9 cellular contexts compared by ENCODE assay signal in the genomic region with DNA sequence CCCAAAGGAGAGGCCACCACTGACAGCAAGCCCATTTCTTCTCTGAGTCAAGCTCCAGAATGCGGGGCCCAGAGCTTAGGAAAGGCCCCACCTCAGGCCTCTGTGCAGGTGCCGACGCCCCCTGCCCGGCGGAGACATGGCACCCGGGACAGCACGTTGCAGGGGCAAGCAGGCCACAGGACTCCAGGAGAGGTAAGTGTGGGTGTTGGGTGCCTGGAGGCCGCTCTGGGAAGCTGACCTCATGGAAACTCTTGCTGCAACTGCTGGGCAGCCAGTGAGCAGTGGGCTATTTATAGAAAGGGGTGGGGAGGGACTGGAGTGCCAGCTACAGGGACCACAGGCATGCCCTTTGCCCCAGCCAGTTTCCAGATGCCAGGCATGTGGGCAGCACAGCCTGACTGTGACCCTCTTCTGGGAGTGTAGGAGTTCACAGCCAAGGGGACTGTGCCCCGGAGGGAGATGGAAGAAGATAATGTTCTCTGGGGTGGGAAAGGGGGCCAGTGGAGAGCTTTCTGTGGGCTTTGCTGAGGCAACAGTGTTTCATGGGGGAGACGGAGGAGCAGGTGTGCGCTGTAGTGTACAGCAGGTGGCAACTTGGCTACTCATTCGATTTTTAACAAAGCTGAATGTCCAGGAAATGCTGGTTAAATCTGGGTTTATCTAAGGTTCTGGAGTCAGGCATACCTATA. TPM values are rescaled to one million over a fixed set of nuclear protein-coding genes. Genes with fewer than 3 reads are reported as not detected.
A peak's percentile ranks its signal among the peaks of the same experiment; 100 is the strongest.
DNase-seq lines count a peak whose midpoint lies in the region; ATAC-seq and TF ChIP-seq lines count a peak whose summit lies in the region.
"Had no signal": no experiment of that assay in that cellular context is flagged by ENCODE, and none has a peak within 500 bp of the region (broad histone marks: within the 10 kb centered on the region; RNA-seq: fewer than 3 reads in every experiment).

No MANE protein-coding gene starts in this region.

- H3K4me3 ChIP-seq in ascending aorta: peak overlapping the region in 1 of 2 donors; percentile 9
- H3K4me3 ChIP-seq in hepatocyte: no peak overlapping the region
- no peak overlapping the region for H3K4me3 ChIP-seq in naive thymus-derived CD4-positive, alpha-beta T cell (ENCODE audit: low read length)

- H3K27me3 Mint-ChIP-seq in T-cell: peaks cover 0 to 12% of the 10 kb centered on the region in 2 donors
- H3K27me3 Mint-ChIP-seq in naive thymus-derived CD4-positive, alpha-beta T cell: peaks cover 0 to 7% (median 4%) of the 10 kb centered on the region in 5 donors

- CTCF ChIA-PET in T-cell (lab: Charles Lee): no interaction called here
- CTCF ChIA-PET in naive thymus-derived CD4-positive, alpha-beta T cell (lab: Charles Lee): interaction anchor here (0.5 kb wide), 1 partner anchor 302 kb away, joined by 4 read pairs; no protein-coding TSS in a partner anchor

- TF ChIP-seq CTCF in ascending aorta (IDR thresholded peaks at IDR 0.05): no peak
- TF ChIP-seq CTCF in hepatocyte (IDR thresholded peaks at IDR 0.05; ENCODE audit: poor library complexity): no peak

- H3K27ac ChIP-seq in ascending aorta (peak overlapping the region; percentile 97), hepatocyte (peak overlapping the region; percentile 67), caudate nucleus (ENCODE audit: low read depth, low read length) (no peak overlapping the region)
- H3K27ac ChIP-seq in naive thymus-derived CD4-positive, alpha-beta T cell (ENCODE audit: low read depth, low read length): no peak overlapping the region

- H3K4me1 Mint-ChIP-seq in T-cell: no peaks in the 10 kb centered on the region
- peaks cover 0 to 2% (median 0%) of the 10 kb centered on the region in 7 donors for H3K4me1 Mint-ChIP-seq in naive thymus-derived CD4-positive, alpha-beta T cell

- intact Hi-C loops in ascending aorta (cut with DNase I): loop anchor here (1.0 to 5.0 kb wide), 3 partner anchors 24 to 86 kb away; a partner anchor contains a TSS
- intact Hi-C loops in naive thymus-derived CD4-positive, alpha-beta T cell (cut with micrococcal nuclease): no loop called here

- H3K79me2 ChIP-seq in hepatocyte: no peaks in the 10 kb centered on the region

- ATAC-seq in T-cell (replicated peaks in 1 of 4) (no peak), HG02938 (IDR thresholded peaks at IDR 0.05; ENCODE audit: unreplicated experiment) (no peak)
- no peak for ATAC-seq in naive thymus-derived CD4-positive, alpha-beta T cell

- H3K4me1 ChIP-seq in ascending aorta (peaks cover 16 to 46% of the 10 kb centered on the region in 2 donors), hepatocyte (ENCODE audit: insufficient read depth) (peaks cover 4% of the 10 kb centered on the region)
- no peaks in the 10 kb centered on the region for H3K4me1 ChIP-seq in naive thymus-derived CD4-positive, alpha-beta T cell (ENCODE audit: control insufficient read depth in 2 of 2, insufficient read depth in 2 of 2, low read length in 2 of 2)

- H3K36me3 ChIP-seq in ascending aorta (peaks cover 7 to 18% of the 10 kb centered on the region in 2 donors), hepatocyte (replicated peaks; ENCODE audit: insufficient read depth, low read depth) (no peaks in the 10 kb centered on the region)
- no peaks in the 10 kb centered on the region for H3K36me3 ChIP-seq in naive thymus-derived CD4-positive, alpha-beta T cell (ENCODE audit: control insufficient read depth in 2 of 3, insufficient read depth in 3 of 3, low read length in 3 of 3)

- POLR2A ChIA-PET in T-cell (lab: Charles Lee): no interaction called here
- POLR2A ChIA-PET in naive thymus-derived CD4-positive, alpha-beta T cell (lab: Charles Lee): interaction anchor here (0.5 kb wide), 1 partner anchor 90 kb away, joined by 3 read pairs; no protein-coding TSS in a partner anchor

- H3K9me3 ChIP-seq in ascending aorta (no peaks in the 10 kb centered on the region), hepatocyte (ENCODE audit: low read depth) (no peaks in the 10 kb centered on the region)
- no peaks in the 10 kb centered on the region for H3K9me3 ChIP-seq in naive thymus-derived CD4-positive, alpha-beta T cell (ENCODE audit: control insufficient read depth in 2 of 3, low read length in 3 of 3)

- H3K4me3 Mint-ChIP-seq in T-cell: no peak overlapping the region
- no peak overlapping the region for H3K4me3 Mint-ChIP-seq in naive thymus-derived CD4-positive, alpha-beta T cell

- H3K27ac Mint-ChIP-seq in T-cell: no peak overlapping the region
- no peak overlapping the region for H3K27ac Mint-ChIP-seq in naive thymus-derived CD4-positive, alpha-beta T cell

- no peaks in the 10 kb centered on the region for H3K9me3 Mint-ChIP-seq in T-cell
- peaks cover 0 to 4% (median 0%) of the 10 kb centered on the region in 11 donors for H3K9me3 Mint-ChIP-seq in naive thymus-derived CD4-positive, alpha-beta T cell

- peaks cover 2% of the 10 kb centered on the region for H3K36me3 Mint-ChIP-seq in T-cell
- H3K36me3 Mint-ChIP-seq in naive thymus-derived CD4-positive, alpha-beta T cell: no peaks in the 10 kb centered on the region

- no peaks in the 10 kb centered on the region for H4K20me1 ChIP-seq in hepatocyte (ENCODE audit: insufficient read depth, poor library complexity, severe bottlenecking)

- 92% methylated on average over 12 of the region's 12 CpGs for WGBS in hepatocyte (ENCODE audit: low lambda C conversion rate, missing lambda C conversion rate)

- no peaks in the 10 kb centered on the region for H3K9me2 ChIP-seq in hepatocyte (replicated peaks; ENCODE audit: insufficient read depth)

- no peak overlapping the region for H3K4me2 ChIP-seq in hepatocyte

- H2AFZ ChIP-seq in hepatocyte: no peak overlapping the region

- no peaks in the 10 kb centered on the region for H3K27me3 ChIP-seq in ascending aorta
- no peaks in the 10 kb centered on the region for H3K27me3 ChIP-seq in hepatocyte
- no peaks in the 10 kb centered on the region for H3K27me3 ChIP-seq in naive thymus-derived CD4-positive, alpha-beta T cell (ENCODE audit: control insufficient read depth in 2 of 2, insufficient read depth in 2 of 2, low read length in 2 of 2)

- DNase-seq in HT-29 (ENCODE audit: low spot score): peak; percentile 97
- DNase-seq in ascending aorta (ENCODE audit: low spot score in 2 of 2): peak; percentile 83 to 96
- DNase-seq in hepatocyte (ENCODE audit: low spot score): peak; percentile 73
- peak; percentile 74 for DNase-seq in stromal cell of bone marrow (ENCODE audit: low read depth)
- DNase-seq in caudate nucleus (lab: John Stamatoyannopoulos, UW): no peak
- DNase-seq in T-cell: no peak
- DNase-seq in naive thymus-derived CD4-positive, alpha-beta T cell: no peak

RNA-seq across cellular contexts. Expression of a gene that starts 23.7 kb away (rescaled TPM):
- total RNA-seq in HT-29 (2014; rRNA removed; shearing (Covaris generic)): 66.1 and 73.9 TPM in 2 replicates
- total RNA-seq in ascending aorta (38.0 TPM), hepatocyte (25.3 and 25.9 TPM in 2 replicates), T-cell (under 1 TPM; 0.16 to 0.82 (median 0.22) TPM)
- polyA plus RNA-seq in hepatocyte: 6.0 and 7.1 TPM in 2 replicates
- total RNA-seq in naive thymus-derived CD4-positive, alpha-beta T cell: under 1 TPM; 0.19 to 0.30 (median 0.20) TPM
- polyA plus RNA-seq in naive thymus-derived CD4-positive, alpha-beta T cell: under 1 TPM in 1 of 2 donors, not detected in 1; 0.02 TPM

RNA-seq across cellular contexts. Expression of a gene that starts 43.6 kb away (rescaled TPM):
- 0.08 and 0.13 TPM in 2 replicates for total RNA-seq in HT-29 (2014; rRNA removed; shearing (Covaris generic))
- not detected for total RNA-seq in ascending aorta
- 2.7 and 3.0 TPM in 2 replicates for total RNA-seq in hepatocyte
- polyA plus RNA-seq in hepatocyte: 1.5 and 2.5 TPM in 2 replicates
- total RNA-seq in T-cell: not detected
- total RNA-seq in naive thymus-derived CD4-positive, alpha-beta T cell: not detected
- not detected for polyA plus RNA-seq in naive thymus-derived CD4-positive, alpha-beta T cell
- total RNA-seq: frontal cortex had no signal

Comparison
In these comparisons a context has a peak if more than half of its experiments do, and no peak if none do; other contexts are left out.
1. DNase-seq: peak in HT-29 (single experiment), ascending aorta (2 of 2), hepatocyte (single experiment) and stromal cell of bone marrow (single experiment); none in caudate nucleus (0 of 61), T-cell (0 of 34) and naive thymus-derived CD4-positive, alpha-beta T cell (0 of 9).
2. H3K27ac ChIP-seq: peak in ascending aorta (2 of 2) and hepatocyte (single experiment); none in caudate nucleus (single experiment) and naive thymus-derived CD4-positive, alpha-beta T cell (single experiment).
3. RNA of a gene that starts 23.7 kb away (total RNA-seq): 66.1 to 73.9 TPM in HT-29, 38.0 TPM in ascending aorta (single experiment) and 25.3 to 25.9 TPM in hepatocyte; 0.16 to 0.82 TPM in T-cell and 0.19 to 0.30 TPM in naive thymus-derived CD4-positive, alpha-beta T cell; every median in the first group is over 10 times any median in the second.